In the genomic region with DNA sequence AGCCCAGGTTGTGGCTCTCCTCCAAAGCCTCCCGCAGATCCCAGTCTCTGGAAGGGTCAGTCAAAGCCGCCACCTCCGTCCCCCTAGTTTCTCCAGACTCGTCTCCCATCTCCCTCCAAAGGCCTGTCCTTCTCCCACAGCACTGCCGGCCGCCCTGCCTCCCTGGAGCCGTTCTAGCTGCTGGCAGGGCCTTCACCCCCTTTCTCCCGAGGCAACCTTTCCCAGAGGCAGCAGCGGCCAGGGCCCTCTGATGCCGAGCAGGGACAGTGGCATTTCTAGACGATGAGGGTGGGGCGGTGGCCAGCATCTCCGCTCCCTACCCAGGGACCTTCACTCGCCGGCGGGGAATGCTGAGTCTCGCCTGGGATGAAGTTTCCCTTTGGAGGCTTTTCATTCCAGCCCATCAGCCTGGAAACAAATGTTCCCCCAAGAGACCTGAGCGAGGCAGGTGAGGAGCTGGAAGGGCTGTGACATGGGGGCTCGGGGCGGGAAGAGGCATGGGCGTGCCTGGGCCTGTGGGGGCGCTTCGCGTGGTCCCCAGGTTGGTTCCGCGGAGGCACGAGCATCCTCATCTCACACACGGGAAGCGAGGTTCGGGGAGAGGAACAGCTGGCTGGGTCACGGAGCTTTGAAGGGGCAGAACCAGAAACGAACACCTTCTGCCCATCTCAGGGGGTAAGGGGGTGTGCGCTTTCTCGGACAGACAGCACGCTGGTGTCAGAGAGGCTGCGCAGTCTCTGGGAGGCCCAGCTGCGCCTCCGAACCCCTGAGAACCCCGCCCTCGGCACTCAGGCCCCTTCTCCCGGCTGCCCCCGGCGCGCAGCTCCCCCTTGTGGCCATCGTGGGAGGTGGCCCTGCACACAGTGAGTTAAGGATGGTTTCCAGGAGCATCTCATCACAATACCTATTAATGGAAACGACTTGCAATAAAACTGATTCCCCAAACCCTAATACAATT, we compare ENCODE assay signal across 8 cellular contexts. TPM values are rescaled to one million over a fixed set of nuclear protein-coding genes. Genes with fewer than 3 reads are reported as not detected.
DNase-seq lines count a peak whose midpoint lies in the region; ATAC-seq and TF ChIP-seq lines count a peak whose summit lies in the region.

No MANE protein-coding gene starts in this region.

- H3K9me3 ChIP-seq in ascending aorta (no peaks in the 10 kb centered on the region), neural cell (ENCODE audit: low read length) (no peaks in the 10 kb centered on the region), GM23248 (ENCODE audit: low read depth) (no peaks in the 10 kb centered on the region)

- intact Hi-C loops in ascending aorta (cut with DNase I) = no loop called here

- H3K9me2 ChIP-seq in neural cell (ENCODE audit: insufficient read depth, low read length) = no peaks in the 10 kb centered on the region
- no peaks in the 10 kb centered on the region for H3K9me2 ChIP-seq in GM23248 (ENCODE audit: insufficient read depth)

- TF ChIP-seq RAD21 in neural cell (conservative IDR thresholded peaks at IDR 0.05) = no peak

- H3K4me3 ChIP-seq in NB4 (ENCODE audit: low read depth, low read length) (no peak overlapping the region), ascending aorta (no peak overlapping the region), neural cell (ENCODE audit: low read length) (no peak overlapping the region), GM23248 (no peak overlapping the region)

- TF ChIP-seq POLR2A in NB4 (IDR thresholded peaks at IDR 0.05; ENCODE audit: extremely low read depth, insufficient read length) = no peak

- DNase-seq in D341Med (ENCODE audit: low spot score) = peak; percentile 80
- peak; percentile 53 for DNase-seq in NB4 (ENCODE audit: low read depth)
- DNase-seq in ascending aorta (ENCODE audit: low spot score in 2 of 2) = no peak
- DNase-seq in dedifferentiated amniotic fluid mesenchymal stem cell (ENCODE audit: extremely low spot score) = no peak
- DNase-seq in GM23248 = no peak
- DNase-seq in NCI-H345 (lab: John Stamatoyannopoulos, UW) = no peak

- peak; percentile 91 for TF ChIP-seq CTCF in NB4 (IDR thresholded peaks at IDR 0.05; ENCODE audit: low read depth, low read length)
- peak; percentile 12 to 47 (median 35) for TF ChIP-seq CTCF in ascending aorta (IDR thresholded peaks at IDR 0.05)
- peak; percentile 44 for TF ChIP-seq CTCF in neural cell (IDR thresholded peaks at IDR 0.05; ENCODE audit: poor library complexity, severe bottlenecking)

- H2AFZ ChIP-seq in neural cell (ENCODE audit: low read depth, low read length) (no peak overlapping the region), GM23248 (no peak overlapping the region)

- no peaks in the 10 kb centered on the region for H3F3A ChIP-seq in neural cell (ENCODE audit: insufficient read depth, low read length, poor library complexity, severe bottlenecking)
- H3F3A ChIP-seq in GM23248 (ENCODE audit: insufficient read depth) = peaks cover 14% of the 10 kb centered on the region; the same call in 1 of the 2 replicates

- H3K4me1 ChIP-seq in ascending aorta (peaks cover 0 to 5% of the 10 kb centered on the region in 2 donors), GM23248 (ENCODE audit: insufficient read depth) (peaks cover 18% of the 10 kb centered on the region)

- ATAC-seq in HG03378 (IDR thresholded peaks at IDR 0.05; ENCODE audit: unreplicated experiment) = no peak

- H3K79me2 ChIP-seq in neural cell (replicated peaks; ENCODE audit: insufficient read depth, low read length) (no peaks in the 10 kb centered on the region), GM23248 (ENCODE audit: insufficient read depth) (no peaks in the 10 kb centered on the region)

- H4K20me1 ChIP-seq in neural cell (ENCODE audit: insufficient read depth) (no peaks in the 10 kb centered on the region), GM23248 (ENCODE audit: insufficient read depth) (no peaks in the 10 kb centered on the region)

- H3K4me2 ChIP-seq in neural cell (ENCODE audit: low read length) = no peak overlapping the region
- H3K4me2 ChIP-seq in GM23248 (ENCODE audit: unreplicated experiment) = no peak overlapping the region

- 76% methylated on average over 40 to 46 of the region's 46 CpGs for whole genome bisulfite sequencing in GM23248 (ENCODE audit: low coverage in 1 of 2, low lambda C conversion rate in 2 of 2, missing lambda C conversion rate in 2 of 2), 2 experiments

- H3K27me3 ChIP-seq in ascending aorta (no peaks in the 10 kb centered on the region), neural cell (ENCODE audit: insufficient read depth, low read depth, low read length) (no peaks in the 10 kb centered on the region), GM23248 (replicated peaks; ENCODE audit: insufficient read depth) (no peaks in the 10 kb centered on the region)

- TF ChIP-seq EP300 in neural cell (conservative IDR thresholded peaks at IDR 0.05; ENCODE audit: poor library complexity, severe bottlenecking) = no peak

- in situ Hi-C loops in GM23248 (cut with MboI) = no loop called here

- H3K9ac ChIP-seq in neural cell (ENCODE audit: low read length) (no peak overlapping the region), GM23248 (no peak overlapping the region)

- H3K36me3 ChIP-seq in ascending aorta (no peaks in the 10 kb centered on the region), neural cell (ENCODE audit: insufficient read depth, low read length) (no peaks in the 10 kb centered on the region), GM23248 (ENCODE audit: low read depth) (no peaks in the 10 kb centered on the region)

- H3K27ac ChIP-seq in ascending aorta = no peak overlapping the region
- no peak overlapping the region for H3K27ac ChIP-seq in neural cell (ENCODE audit: low read length)
- H3K27ac ChIP-seq in GM23248 = no peak overlapping the region

TF ChIP-seq in neural cell, 6 proteins besides CTCF, POLR2A, EP300 and RAD21:
- no peak for TF ChIP-seq MXI1 (conservative IDR thresholded peaks at IDR 0.05; ENCODE audit: poor library complexity, severe bottlenecking)
- TF ChIP-seq, protein P1, sequence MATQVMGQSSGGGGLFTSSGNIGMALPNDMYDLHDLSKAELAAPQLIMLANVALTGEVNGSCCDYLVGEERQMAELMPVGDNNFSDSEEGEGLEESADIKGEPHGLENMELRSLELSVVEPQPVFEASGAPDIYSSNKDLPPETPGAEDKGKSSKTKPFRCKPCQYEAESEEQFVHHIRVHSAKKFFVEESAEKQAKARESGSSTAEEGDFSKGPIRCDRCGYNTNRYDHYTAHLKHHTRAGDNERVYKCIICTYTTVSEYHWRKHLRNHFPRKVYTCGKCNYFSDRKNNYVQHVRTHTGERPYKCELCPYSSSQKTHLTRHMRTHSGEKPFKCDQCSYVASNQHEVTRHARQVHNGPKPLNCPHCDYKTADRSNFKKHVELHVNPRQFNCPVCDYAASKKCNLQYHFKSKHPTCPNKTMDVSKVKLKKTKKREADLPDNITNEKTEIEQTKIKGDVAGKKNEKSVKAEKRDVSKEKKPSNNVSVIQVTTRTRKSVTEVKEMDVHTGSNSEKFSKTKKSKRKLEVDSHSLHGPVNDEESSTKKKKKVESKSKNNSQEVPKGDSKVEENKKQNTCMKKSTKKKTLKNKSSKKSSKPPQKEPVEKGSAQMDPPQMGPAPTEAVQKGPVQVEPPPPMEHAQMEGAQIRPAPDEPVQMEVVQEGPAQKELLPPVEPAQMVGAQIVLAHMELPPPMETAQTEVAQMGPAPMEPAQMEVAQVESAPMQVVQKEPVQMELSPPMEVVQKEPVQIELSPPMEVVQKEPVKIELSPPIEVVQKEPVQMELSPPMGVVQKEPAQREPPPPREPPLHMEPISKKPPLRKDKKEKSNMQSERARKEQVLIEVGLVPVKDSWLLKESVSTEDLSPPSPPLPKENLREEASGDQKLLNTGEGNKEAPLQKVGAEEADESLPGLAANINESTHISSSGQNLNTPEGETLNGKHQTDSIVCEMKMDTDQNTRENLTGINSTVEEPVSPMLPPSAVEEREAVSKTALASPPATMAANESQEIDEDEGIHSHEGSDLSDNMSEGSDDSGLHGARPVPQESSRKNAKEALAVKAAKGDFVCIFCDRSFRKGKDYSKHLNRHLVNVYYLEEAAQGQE (IDR thresholded peaks at IDR 0.05; ENCODE audit: borderline replicate concordance) = no peak
- TF ChIP-seq EZH2 (IDR thresholded peaks at IDR 0.05; ENCODE audit: borderline replicate concordance, insufficient read depth, low read length, poor library complexity, severe bottlenecking) = no peak
- no peak for TF ChIP-seq POLR2AphosphoS5 (IDR thresholded peaks at IDR 0.05)
- no peak for TF ChIP-seq SMC3 (conservative IDR thresholded peaks at IDR 0.05; ENCODE audit: poor library complexity)
- TF ChIP-seq TAF1 (IDR thresholded peaks at IDR 0.05; ENCODE audit: low read depth) = no peak

RNA-seq across cellular contexts. Expression of a gene that starts 18.1 kb away (rescaled TPM):
- not detected for total RNA-seq in ascending aorta
- polyA plus RNA-seq in neural cell (11.8 and 17.0 TPM in 2 replicates), GM23248 (2016; fragmentation: Nextera tagmentation; extraction: Ambion mirVana) (5.7 and 6.3 TPM in 2 replicates)
- polyA minus RNA-seq in neural cell = 8.0 and 12.7 TPM in 2 replicates
- 10.5 and 13.0 TPM in 2 replicates for total RNA-seq in GM23248 (2014; rRNA removed; shearing (Covaris generic))

RNA-seq across cellular contexts. Expression of a gene that starts 51.8 kb away (rescaled TPM):
- 511 TPM for total RNA-seq in ascending aorta
- polyA plus RNA-seq in neural cell = 1,292 and 1,440 TPM in 2 replicates
- 372 and 426 TPM in 2 replicates for polyA minus RNA-seq in neural cell
- 915 and 1,048 TPM in 2 replicates for total RNA-seq in GM23248 (2014; rRNA removed; shearing (Covaris generic))
- polyA plus RNA-seq in GM23248 (2016; fragmentation: Nextera tagmentation; extraction: Ambion mirVana) = 896 and 915 TPM in 2 replicates

Comparison
In these comparisons a context has a peak if more than half of its experiments do, and no peak if none do; other contexts are left out.
1. DNase-seq: peak in D341Med (single experiment) and NB4 (single experiment); none in ascending aorta (0 of 2), dedifferentiated amniotic fluid mesenchymal stem cell (single experiment), GM23248 (single experiment) and NCI-H345 (single experiment).
2. CTCF ChIP-seq: peak in every context shown above with its lines; median percentile 91 in NB4; 44 in neural cell; 35 in ascending aorta.
3. RNA of a gene that starts 18.1 kb away (total RNA-seq): 10.5 to 13.0 TPM in GM23248; not detected in ascending aorta (single experiment); every median in the first group is over 10 times any median in the second.